Comparison of ENCODE assay signal across 21 cellular contexts in the genomic region with DNA sequence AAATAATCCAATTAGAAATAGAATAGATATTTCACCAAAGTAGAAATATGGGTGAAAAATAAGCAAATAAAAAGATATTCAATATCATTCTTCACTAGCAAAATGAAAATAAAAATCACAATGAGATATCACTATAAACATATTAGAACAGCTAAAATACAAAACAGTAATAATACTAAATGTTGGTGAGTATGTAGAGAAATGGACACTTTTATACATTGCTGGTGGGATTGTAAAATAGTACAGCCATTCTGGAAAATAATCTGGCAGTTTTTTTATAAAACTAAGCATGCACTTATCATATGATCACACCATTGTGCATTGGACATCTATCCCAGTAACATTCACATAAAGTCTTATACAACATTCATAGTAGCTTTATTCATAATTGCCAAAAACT.
"Had no signal": no experiment of that assay in that cellular context is flagged by ENCODE, and none has a peak within 500 bp of the region (broad histone marks: within the 10 kb centered on the region; RNA-seq: fewer than 3 reads in every experiment).

No MANE protein-coding gene starts in this region.

- FAIRE-seq: urothelium cell line had no signal

- H3K27ac Mint-ChIP-seq: dendritic cell treated with granulocyte-macrophage colony-stimulating factor and Interleukin-4, amounts not matched to agents 40 ng/mL and 50 ng/mL, for 4 days; naive B cell; nephron progenitor cell; stimulated activated effector memory CD8-positive, alpha-beta T cell treated with anti-CD3 and anti-CD28 coated beads, Interleukin-12 subunit alpha, Interleukin-12 subunit beta, amount 100 ng/mL, for 72 hours; type B pancreatic cell had no signal

- H3K4me3 Mint-ChIP-seq: dendritic cell treated with granulocyte-macrophage colony-stimulating factor and Interleukin-4, amounts not matched to agents 40 ng/mL and 50 ng/mL, for 4 days; naive B cell; nephron progenitor cell; stimulated activated effector memory CD8-positive, alpha-beta T cell treated with anti-CD3 and anti-CD28 coated beads, Interleukin-12 subunit alpha, Interleukin-12 subunit beta, amount 100 ng/mL, for 72 hours; type B pancreatic cell had no signal

- H3K36me3 ChIP-seq: prostate gland, right lobe of liver, suprapubic skin, thyroid gland had no signal

- DNase-seq: effector memory CD8-positive, alpha-beta T cell; foreskin keratinocyte; head of caudate nucleus; mesendoderm; naive B cell; nephron progenitor cell; retina; right lobe of liver; stimulated activated CD4-positive, alpha-beta T cell treated with anti-CD3 and anti-CD28 coated beads, Interleukin-4, amount 100 ng/mL, for 1 hour; stimulated activated CD8-positive, alpha-beta memory T cell treated with anti-CD3 and anti-CD28 coated beads, Interleukin-4, amount 100 ng/mL, for 48 hours; stimulated activated naive CD8-positive, alpha-beta T cell treated with anti-CD3 and anti-CD28 coated beads, Interleukin-15, Interleukin-2, amounts not matched to agents 100 U/mL and 50 U/mL, for 24 hours; thyroid gland had no signal

- ATAC-seq: foreskin keratinocyte; right lobe of liver; stimulated activated effector memory CD8-positive, alpha-beta T cell treated with anti-CD3 and anti-CD28 coated beads, Interleukin-12 subunit alpha, Interleukin-12 subunit beta, amount 100 ng/mL, for 72 hours; stimulated activated naive CD8-positive, alpha-beta T cell treated with anti-CD3 and anti-CD28 coated beads, Interleukin-15, Interleukin-2, amounts not matched to agents 100 U/mL and 50 U/mL, for 24 hours had no signal

- H3K9me3 ChIP-seq: prostate gland, right lobe of liver, suprapubic skin, thyroid gland had no signal

- H2AFZ ChIP-seq: hepatocyte, parathyroid adenoma had no signal

- H3K36me3 Mint-ChIP-seq: naive B cell, type B pancreatic cell had no signal

- H3K4me3 ChIP-seq: hepatocyte, prostate gland, right lobe of liver, suprapubic skin, thyroid gland had no signal

- H3K79me2 ChIP-seq: hepatocyte, parathyroid adenoma had no signal

- H3K9me3 Mint-ChIP-seq: dendritic cell treated with granulocyte-macrophage colony-stimulating factor and Interleukin-4, amounts not matched to agents 40 ng/mL and 50 ng/mL, for 4 days; effector memory CD8-positive, alpha-beta T cell; nephron progenitor cell; stimulated activated effector memory CD8-positive, alpha-beta T cell treated with anti-CD3 and anti-CD28 coated beads, Interleukin-12 subunit alpha, Interleukin-12 subunit beta, amount 100 ng/mL, for 72 hours; type B pancreatic cell had no signal

- H3K4me1 Mint-ChIP-seq: naive B cell; stimulated activated effector memory CD8-positive, alpha-beta T cell treated with anti-CD3 and anti-CD28 coated beads, Interleukin-12 subunit alpha, Interleukin-12 subunit beta, amount 100 ng/mL, for 72 hours had no signal

- H3K27me3 Mint-ChIP-seq: effector memory CD8-positive, alpha-beta T cell had no signal

- H3K4me1 ChIP-seq: foreskin keratinocyte, parathyroid adenoma, prostate gland, right lobe of liver, suprapubic skin, thyroid gland had no signal

- H3K27me3 ChIP-seq: foreskin keratinocyte, hepatocyte, right lobe of liver, suprapubic skin, thyroid gland had no signal

- H3K9ac ChIP-seq: parathyroid adenoma had no signal

- H3K4me2 ChIP-seq: hepatocyte had no signal

- H3K27ac ChIP-seq: epithelial cell of prostate, foreskin keratinocyte, hepatocyte, parathyroid adenoma, prostate gland, right lobe of liver, suprapubic skin, thyroid gland had no signal
